ENCODE assay signal across 1 cellular context in the genomic region with DNA sequence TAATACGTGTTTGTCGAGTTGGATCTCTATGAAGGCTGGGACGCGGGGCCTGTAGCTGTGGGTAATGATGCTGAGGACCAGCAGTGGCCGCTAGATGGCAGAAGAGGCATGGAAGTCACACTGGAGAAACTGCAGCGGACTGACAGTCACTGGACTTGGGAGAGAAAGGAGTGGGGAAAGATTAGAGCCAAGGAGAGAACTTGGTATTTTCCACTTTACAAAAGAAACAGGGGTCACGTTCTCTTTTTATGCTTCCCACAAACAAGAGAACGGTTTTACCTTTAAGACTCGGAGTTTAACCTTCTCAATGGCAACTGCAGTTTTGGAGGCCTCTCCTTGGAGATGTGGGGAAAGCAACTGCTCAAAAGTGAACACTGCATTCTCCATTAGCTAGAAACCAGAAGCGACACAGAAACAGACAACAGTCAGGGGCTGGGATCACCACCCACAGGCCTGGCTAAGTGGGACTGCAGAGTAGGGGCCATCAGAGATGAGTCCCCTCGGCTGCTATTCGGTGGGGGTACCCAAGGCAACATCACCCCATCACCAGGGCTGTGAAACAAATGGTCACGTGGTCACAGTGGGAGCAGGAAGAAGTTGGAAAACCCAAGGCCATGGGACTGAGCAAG.
TF ChIP-seq lines count a peak whose summit lies in the region.

No MANE protein-coding gene starts in this region.

TF ChIP-seq in WTC11, 78 proteins besides CTCF, POLR2A, EP300 and RAD21 (continued from another document):
- TF ChIP-seq, protein P1, sequence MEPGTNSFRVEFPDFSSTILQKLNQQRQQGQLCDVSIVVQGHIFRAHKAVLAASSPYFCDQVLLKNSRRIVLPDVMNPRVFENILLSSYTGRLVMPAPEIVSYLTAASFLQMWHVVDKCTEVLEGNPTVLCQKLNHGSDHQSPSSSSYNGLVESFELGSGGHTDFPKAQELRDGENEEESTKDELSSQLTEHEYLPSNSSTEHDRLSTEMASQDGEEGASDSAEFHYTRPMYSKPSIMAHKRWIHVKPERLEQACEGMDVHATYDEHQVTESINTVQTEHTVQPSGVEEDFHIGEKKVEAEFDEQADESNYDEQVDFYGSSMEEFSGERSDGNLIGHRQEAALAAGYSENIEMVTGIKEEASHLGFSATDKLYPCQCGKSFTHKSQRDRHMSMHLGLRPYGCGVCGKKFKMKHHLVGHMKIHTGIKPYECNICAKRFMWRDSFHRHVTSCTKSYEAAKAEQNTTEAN (CRISPR knock-in tag; IDR thresholded peaks at IDR 0.05) = no peak
- TF ChIP-seq, protein P2, sequence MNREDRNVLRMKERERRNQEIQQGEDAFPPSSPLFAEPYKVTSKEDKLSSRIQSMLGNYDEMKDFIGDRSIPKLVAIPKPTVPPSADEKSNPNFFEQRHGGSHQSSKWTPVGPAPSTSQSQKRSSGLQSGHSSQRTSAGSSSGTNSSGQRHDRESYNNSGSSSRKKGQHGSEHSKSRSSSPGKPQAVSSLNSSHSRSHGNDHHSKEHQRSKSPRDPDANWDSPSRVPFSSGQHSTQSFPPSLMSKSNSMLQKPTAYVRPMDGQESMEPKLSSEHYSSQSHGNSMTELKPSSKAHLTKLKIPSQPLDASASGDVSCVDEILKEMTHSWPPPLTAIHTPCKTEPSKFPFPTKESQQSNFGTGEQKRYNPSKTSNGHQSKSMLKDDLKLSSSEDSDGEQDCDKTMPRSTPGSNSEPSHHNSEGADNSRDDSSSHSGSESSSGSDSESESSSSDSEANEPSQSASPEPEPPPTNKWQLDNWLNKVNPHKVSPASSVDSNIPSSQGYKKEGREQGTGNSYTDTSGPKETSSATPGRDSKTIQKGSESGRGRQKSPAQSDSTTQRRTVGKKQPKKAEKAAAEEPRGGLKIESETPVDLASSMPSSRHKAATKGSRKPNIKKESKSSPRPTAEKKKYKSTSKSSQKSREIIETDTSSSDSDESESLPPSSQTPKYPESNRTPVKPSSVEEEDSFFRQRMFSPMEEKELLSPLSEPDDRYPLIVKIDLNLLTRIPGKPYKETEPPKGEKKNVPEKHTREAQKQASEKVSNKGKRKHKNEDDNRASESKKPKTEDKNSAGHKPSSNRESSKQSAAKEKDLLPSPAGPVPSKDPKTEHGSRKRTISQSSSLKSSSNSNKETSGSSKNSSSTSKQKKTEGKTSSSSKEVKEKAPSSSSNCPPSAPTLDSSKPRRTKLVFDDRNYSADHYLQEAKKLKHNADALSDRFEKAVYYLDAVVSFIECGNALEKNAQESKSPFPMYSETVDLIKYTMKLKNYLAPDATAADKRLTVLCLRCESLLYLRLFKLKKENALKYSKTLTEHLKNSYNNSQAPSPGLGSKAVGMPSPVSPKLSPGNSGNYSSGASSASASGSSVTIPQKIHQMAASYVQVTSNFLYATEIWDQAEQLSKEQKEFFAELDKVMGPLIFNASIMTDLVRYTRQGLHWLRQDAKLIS (CRISPR knock-in tag; IDR thresholded peaks at IDR 0.05; ENCODE audit: borderline replicate concordance) = no peak
- TF ChIP-seq OVOL2 (CRISPR knock-in tag; IDR thresholded peaks at IDR 0.05; ENCODE audit: borderline replicate concordance) = no peak
- no peak for TF ChIP-seq ZNF121 (CRISPR knock-in tag; IDR thresholded peaks at IDR 0.05)
- TF ChIP-seq GABPB1 (CRISPR knock-in tag; IDR thresholded peaks at IDR 0.05) = no peak
- no peak for TF ChIP-seq ZNF219 (CRISPR knock-in tag; IDR thresholded peaks at IDR 0.05; ENCODE audit: borderline replicate concordance)
- TF ChIP-seq ZNF232 (CRISPR knock-in tag; IDR thresholded peaks at IDR 0.05) = no peak
- TF ChIP-seq, protein P3, sequence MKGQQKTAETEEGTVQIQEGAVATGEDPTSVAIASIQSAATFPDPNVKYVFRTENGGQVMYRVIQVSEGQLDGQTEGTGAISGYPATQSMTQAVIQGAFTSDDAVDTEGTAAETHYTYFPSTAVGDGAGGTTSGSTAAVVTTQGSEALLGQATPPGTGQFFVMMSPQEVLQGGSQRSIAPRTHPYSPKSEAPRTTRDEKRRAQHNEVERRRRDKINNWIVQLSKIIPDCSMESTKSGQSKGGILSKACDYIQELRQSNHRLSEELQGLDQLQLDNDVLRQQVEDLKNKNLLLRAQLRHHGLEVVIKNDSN (CRISPR knock-in tag; IDR thresholded peaks at IDR 0.05) = no peak
- TF ChIP-seq JUN (CRISPR knock-in tag; IDR thresholded peaks at IDR 0.05) = no peak
- no peak for TF ChIP-seq FOXP1 (CRISPR knock-in tag; IDR thresholded peaks at IDR 0.05; ENCODE audit: borderline replicate concordance)
- no peak for TF ChIP-seq CREB1 (CRISPR knock-in tag; IDR thresholded peaks at IDR 0.05)
- TF ChIP-seq KAT7 (CRISPR knock-in tag; IDR thresholded peaks at IDR 0.05; ENCODE audit: borderline replicate concordance) = no peak
- TF ChIP-seq CREM (CRISPR knock-in tag; IDR thresholded peaks at IDR 0.05) = no peak
- TF ChIP-seq, protein P4, sequence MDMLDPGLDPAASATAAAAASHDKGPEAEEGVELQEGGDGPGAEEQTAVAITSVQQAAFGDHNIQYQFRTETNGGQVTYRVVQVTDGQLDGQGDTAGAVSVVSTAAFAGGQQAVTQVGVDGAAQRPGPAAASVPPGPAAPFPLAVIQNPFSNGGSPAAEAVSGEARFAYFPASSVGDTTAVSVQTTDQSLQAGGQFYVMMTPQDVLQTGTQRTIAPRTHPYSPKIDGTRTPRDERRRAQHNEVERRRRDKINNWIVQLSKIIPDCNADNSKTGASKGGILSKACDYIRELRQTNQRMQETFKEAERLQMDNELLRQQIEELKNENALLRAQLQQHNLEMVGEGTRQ (CRISPR knock-in tag; IDR thresholded peaks at IDR 0.05) = no peak
- no peak for TF ChIP-seq TEAD1 (CRISPR knock-in tag; IDR thresholded peaks at IDR 0.05)
